Comparison of ENCODE assay signal across 19 cellular contexts in genomic region chr5:135210286-135211055, GRCh38.
A peak's percentile ranks its signal among the peaks of the same experiment; 100 is the strongest.
DNase-seq lines count a peak whose midpoint lies in the region; ATAC-seq, FAIRE-seq and TF ChIP-seq lines count a peak whose summit lies in the region.
"Had no signal": no experiment of that assay in that cellular context is flagged by ENCODE, and none has a peak within 500 bp of the region (broad histone marks: within the 10 kb centered on the region; RNA-seq: fewer than 3 reads in every experiment).

No MANE protein-coding gene starts in this region.

- no peak for FAIRE-seq in astrocyte (lab: Jason Lieb, UNC)
- FAIRE-seq: frontal cortex had no signal

- H3K27me3 Mint-ChIP-seq in H9 (ENCODE audit: low read depth) (peaks cover 19% of the 10 kb centered on the region), astrocyte (ENCODE audit: low read depth, unreplicated experiment) (peaks cover 17% of the 10 kb centered on the region)
- H3K27me3 Mint-ChIP-seq in CD4-positive, alpha-beta memory T cell: peaks cover 2 to 7% of the 10 kb centered on the region in 2 donors

- H2BK20ac ChIP-seq in H9 (ENCODE audit: low read depth, low read length, poor library complexity, severe bottlenecking): no peak overlapping the region

- H3K36me3 Mint-ChIP-seq in H9 (ENCODE audit: insufficient read depth in 1 of 3, low read depth in 3 of 3) (no peaks in the 10 kb centered on the region), astrocyte (ENCODE audit: low read depth, unreplicated experiment) (peaks cover 3% of the 10 kb centered on the region)
- H3K36me3 Mint-ChIP-seq in CD4-positive, alpha-beta memory T cell: no peaks in the 10 kb centered on the region
- H3K36me3 Mint-ChIP-seq: natural killer cell treated with Interleukin-12 subunit alpha and Interleukin-12 subunit beta and Interleukin-15 and Interleukin-18, amount 100 ng/mL, for 72 hours had no signal

- H2AK5ac ChIP-seq in H9 (ENCODE audit: insufficient read length, low read length): no peak overlapping the region

- no peak overlapping the region for H3K4ac ChIP-seq in H9 (ENCODE audit: low read depth, low read length)

- H3K27ac Mint-ChIP-seq in H9: no peak overlapping the region
- H3K27ac Mint-ChIP-seq in astrocyte (ENCODE audit: unreplicated experiment): no peak overlapping the region
- peak overlapping the region in 1 of 7 donors; percentile 54 for H3K27ac Mint-ChIP-seq in CD4-positive, alpha-beta memory T cell
- H3K27ac Mint-ChIP-seq: activated CD4-positive, alpha-beta memory T cell treated with anti-CD3 and anti-CD28 coated beads, Interleukin-2, amount 10 ng/mL, durations not matched to agents 7 days and 5 days; activated T-helper 2 cell treated with anti-CD3 and anti-CD28 coated beads, Interferon-gamma antibody, Interleukin-2, Interleukin-4, amounts not matched to agents 10 μg/mL and 5 μg/mL and 100 μg/mL, durations not matched to agents 14 hours and 24 hours and 36 hours; natural killer cell treated with Interleukin-12 subunit alpha and Interleukin-12 subunit beta and Interleukin-15 and Interleukin-18, amount 100 ng/mL, for 72 hours had no signal

- H3K56ac ChIP-seq in H9 (ENCODE audit: insufficient read length, low read depth, low read length): no peak overlapping the region

- TF ChIP-seq CTCF in H9 (conservative IDR thresholded peaks at IDR 0.05) (no peak), astrocyte (IDR thresholded peaks at IDR 0.05; ENCODE audit: insufficient read depth, low read depth, low read length) (no peak), lower leg skin (IDR thresholded peaks at IDR 0.05) (no peak), OCI-LY7 (conservative IDR thresholded peaks at IDR 0.05; ENCODE audit: low read length) (no peak)

- H3K9me2 ChIP-seq in OCI-LY7 (ENCODE audit: insufficient read depth, low read length): no peaks in the 10 kb centered on the region

- no peaks in the 10 kb centered on the region for H3K23me2 ChIP-seq in H9 (ENCODE audit: insufficient read length, low read depth, low read length, poor library complexity, severe bottlenecking)

- H3K9ac ChIP-seq in H9 (ENCODE audit: extremely low read depth, insufficient read length, low read length) (no peak overlapping the region), astrocyte (ENCODE audit: low read length) (no peak overlapping the region), skeletal muscle tissue (ENCODE audit: low read depth in 1 of 3, low read length in 3 of 3) (no peak overlapping the region)

- no peak overlapping the region for H3K18ac ChIP-seq in H9 (ENCODE audit: insufficient read length, low read depth, low read length)

- CTCF ChIA-PET in CD4-positive, alpha-beta memory T cell (lab: Charles Lee; ENCODE audit: partially characterized antibody): no interaction called here
- CTCF ChIA-PET in OCI-LY7 (lab: Charles Lee; ENCODE audit: unreplicated experiment): no interaction called here

- TF ChIP-seq POLR2A in lower leg skin (IDR thresholded peaks at IDR 0.05): no peak

- no peak overlapping the region for H2BK120ac ChIP-seq in H9 (ENCODE audit: low read depth, low read length, poor library complexity, severe bottlenecking)

- H3K27me3 ChIP-seq in H9 (ENCODE audit: insufficient read depth, low read length) (no peaks in the 10 kb centered on the region), astrocyte (ENCODE audit: insufficient read depth, low read length) (no peaks in the 10 kb centered on the region), skeletal muscle tissue (ENCODE audit: control insufficient read depth in 3 of 3, insufficient read depth in 3 of 3, low read length in 3 of 3) (no peaks in the 10 kb centered on the region)
- H3K27me3 ChIP-seq in CD4-positive, alpha-beta memory T cell (ENCODE audit: insufficient read depth, low read length): no peaks in the 10 kb centered on the region
- H3K27me3 ChIP-seq: adrenal gland had no signal

- H3K14ac ChIP-seq in H9 (ENCODE audit: insufficient read depth, low read length): no peak overlapping the region

- H4K8ac ChIP-seq in H9 (replicated peaks; ENCODE audit: insufficient read length, low read depth, low read length): no peak overlapping the region

- no peak overlapping the region for H3K23ac ChIP-seq in H9 (ENCODE audit: insufficient read length, low read depth, low read length)

- no peaks in the 10 kb centered on the region for H3K9me3 Mint-ChIP-seq in H9
- peaks cover 2% of the 10 kb centered on the region for H3K9me3 Mint-ChIP-seq in astrocyte (ENCODE audit: unreplicated experiment)
- H3K9me3 Mint-ChIP-seq in CD4-positive, alpha-beta memory T cell: no peaks in the 10 kb centered on the region
- H3K9me3 Mint-ChIP-seq: activated CD4-positive, alpha-beta memory T cell treated with anti-CD3 and anti-CD28 coated beads, Interleukin-2, amount 10 ng/mL, durations not matched to agents 7 days and 5 days; activated T-helper 2 cell treated with anti-CD3 and anti-CD28 coated beads, Interferon-gamma antibody, Interleukin-2, Interleukin-4, amounts not matched to agents 10 μg/mL and 5 μg/mL and 100 μg/mL, durations not matched to agents 14 hours and 24 hours and 36 hours; natural killer cell treated with Interleukin-12 subunit alpha and Interleukin-12 subunit beta and Interleukin-15 and Interleukin-18, amount 100 ng/mL, for 72 hours had no signal

- no peak overlapping the region for H2BK5ac ChIP-seq in H9 (ENCODE audit: insufficient read length, low read length)

- no peak overlapping the region for H3K27ac ChIP-seq in H9 (ENCODE audit: insufficient read length, low read depth, low read length)
- no peak overlapping the region for H3K27ac ChIP-seq in astrocyte (ENCODE audit: low read depth, low read length)
- peak overlapping the region; percentile 78 for H3K27ac ChIP-seq in skeletal muscle tissue (ENCODE audit: low read depth, low read length)
- no peak overlapping the region for H3K27ac ChIP-seq in CD4-positive, alpha-beta memory T cell (ENCODE audit: low read depth, low read length)
- no peak overlapping the region for H3K27ac ChIP-seq in OCI-LY7 (ENCODE audit: low read depth, low read length, poor library complexity, severe bottlenecking)
- H3K27ac ChIP-seq: adrenal gland had no signal

- H3K36me3 ChIP-seq in astrocyte (ENCODE audit: insufficient read depth, low read length): no peaks in the 10 kb centered on the region
- no peaks in the 10 kb centered on the region for H3K36me3 ChIP-seq in skeletal muscle tissue (ENCODE audit: control insufficient read depth in 3 of 3, insufficient read depth in 3 of 3, low read length in 3 of 3)
- H3K36me3 ChIP-seq in CD4-positive, alpha-beta memory T cell (ENCODE audit: insufficient read depth, low read length): no peaks in the 10 kb centered on the region
- H3K36me3 ChIP-seq in OCI-LY7 (ENCODE audit: insufficient read depth, low read length): no peaks in the 10 kb centered on the region
- H3K36me3 ChIP-seq: adrenal gland had no signal

- no TSS peak for BruUV-seq in OCI-LY7 (replicated peaks; lab: Mats Ljungman, UMichigan)

- no peak for ATAC-seq in GM21515 (IDR thresholded peaks at IDR 0.05; ENCODE audit: unreplicated experiment)
- ATAC-seq: natural killer cell treated with Interleukin-12 subunit alpha and Interleukin-12 subunit beta and Interleukin-15 and Interleukin-18, amount 100 ng/mL, for 72 hours had no signal

- H4K20me1 ChIP-seq in H9 (ENCODE audit: control insufficient read depth, insufficient read depth, insufficient read length) (no peaks in the 10 kb centered on the region), astrocyte (ENCODE audit: insufficient read depth, low read length) (no peaks in the 10 kb centered on the region), OCI-LY7 (ENCODE audit: insufficient read depth, low read length) (no peaks in the 10 kb centered on the region)

- H3K79me2 ChIP-seq in H9 (ENCODE audit: insufficient read depth, low read length): no peaks in the 10 kb centered on the region
- H3K79me2 ChIP-seq in astrocyte (ENCODE audit: insufficient read depth, low read length): no peaks in the 10 kb centered on the region
- H3K79me2 ChIP-seq in OCI-LY7 (ENCODE audit: insufficient read depth, low read depth, low read length): no peaks in the 10 kb centered on the region

- no peak overlapping the region for H2BK12ac ChIP-seq in H9 (ENCODE audit: insufficient read length, low read depth, low read length)

- H3K4me1 ChIP-seq in H9 (ENCODE audit: insufficient read depth, low read length): no peaks in the 10 kb centered on the region; the same call in 1 of the 2 replicates
- H3K4me1 ChIP-seq in astrocyte (ENCODE audit: insufficient read depth, low read length): peaks cover 34% of the 10 kb centered on the region
- H3K4me1 ChIP-seq in skeletal muscle tissue (ENCODE audit: control insufficient read depth in 3 of 3, insufficient read depth in 3 of 3, low read length in 3 of 3): peaks cover 44 to 61% (median 60%) of the 10 kb centered on the region in 3 donors
- no peaks in the 10 kb centered on the region for H3K4me1 ChIP-seq in CD4-positive, alpha-beta memory T cell (ENCODE audit: insufficient read depth, low read length)
- no peaks in the 10 kb centered on the region for H3K4me1 ChIP-seq in OCI-LY7 (ENCODE audit: insufficient read depth, low read length, poor library complexity, severe bottlenecking)
- H3K4me1 ChIP-seq: Caco-2 had no signal

- H3K9me3 ChIP-seq in H9 (ENCODE audit: control insufficient read depth, low read depth, low read length): no peaks in the 10 kb centered on the region
- no peaks in the 10 kb centered on the region for H3K9me3 ChIP-seq in astrocyte (ENCODE audit: insufficient read depth, low read depth, low read length)
- no peaks in the 10 kb centered on the region for H3K9me3 ChIP-seq in skeletal muscle tissue (ENCODE audit: control insufficient read depth in 3 of 3, low read length in 3 of 3)
- no peaks in the 10 kb centered on the region for H3K9me3 ChIP-seq in CD4-positive, alpha-beta memory T cell (ENCODE audit: control insufficient read depth in 1 of 2, low read length in 2 of 2)
- no peaks in the 10 kb centered on the region for H3K9me3 ChIP-seq in OCI-LY7 (ENCODE audit: low read length)
- H3K9me3 ChIP-seq: adrenal gland, Caco-2 had no signal

- H3K4me1 Mint-ChIP-seq in H9: peaks cover 23 to 27% of the 10 kb centered on the region in 2 experiments
- peaks cover 13% of the 10 kb centered on the region for H3K4me1 Mint-ChIP-seq in astrocyte (ENCODE audit: low read depth, unreplicated experiment)
- H3K4me1 Mint-ChIP-seq in CD4-positive, alpha-beta memory T cell: peaks cover 0 to 1% (median 0%) of the 10 kb centered on the region in 4 donors
- H3K4me1 Mint-ChIP-seq: activated CD4-positive, alpha-beta memory T cell treated with anti-CD3 and anti-CD28 coated beads, Interleukin-2, amount 10 ng/mL, durations not matched to agents 7 days and 5 days had no signal

- no peak overlapping the region for H3K4me3 Mint-ChIP-seq in H9
- peak overlapping the region; percentile 57 for H3K4me3 Mint-ChIP-seq in astrocyte (ENCODE audit: unreplicated experiment)
- H3K4me3 Mint-ChIP-seq in CD4-positive, alpha-beta memory T cell: no peak overlapping the region
- H3K4me3 Mint-ChIP-seq: activated CD4-positive, alpha-beta memory T cell treated with anti-CD3 and anti-CD28 coated beads, Interleukin-2, amount 10 ng/mL, durations not matched to agents 7 days and 5 days; natural killer cell treated with Interleukin-12 subunit alpha and Interleukin-12 subunit beta and Interleukin-15 and Interleukin-18, amount 100 ng/mL, for 72 hours had no signal

- no CpG with 5 or more reads among the region's 10 CpGs for WGBS in H9 (ENCODE audit: extremely low coverage, insufficient read length, low lambda C conversion rate)
- 89 to 96% methylated on average over 10 of the region's 10 CpGs for WGBS in lower leg skin, 2 donors

- H2AFZ ChIP-seq in H9 (ENCODE audit: low read length) (no peak overlapping the region), astrocyte (ENCODE audit: low read depth, low read length) (no peak overlapping the region), OCI-LY7 (ENCODE audit: low read length) (no peak overlapping the region)

- POLR2A ChIA-PET in CD4-positive, alpha-beta memory T cell (lab: Charles Lee; ENCODE audit: partially characterized antibody): no interaction called here
- POLR2A ChIA-PET in OCI-LY7 (lab: Charles Lee): interaction anchor here (0.6 to 1.0 kb wide), 4 partner anchors 9 to 292 kb away, joined by 3 to 6 read pairs (median 4); no protein-coding TSS in a partner anchor

- H3K4me3 ChIP-seq in astrocyte (ENCODE audit: insufficient read depth, low read depth, low read length): no peak overlapping the region
- no peak overlapping the region for H3K4me3 ChIP-seq in lower leg skin (ENCODE audit: low read depth, poor library complexity, severe bottlenecking)
- H3K4me3 ChIP-seq in skeletal muscle tissue (ENCODE audit: low read length in 3 of 3): no peak overlapping the region
- H3K4me3 ChIP-seq in CD4-positive, alpha-beta memory T cell (ENCODE audit: low read length in 2 of 2): no peak overlapping the region
- no peak overlapping the region for H3K4me3 ChIP-seq in OCI-LY7 (ENCODE audit: low read depth, low read length, poor library complexity, severe bottlenecking)
- H3K4me3 ChIP-seq: adrenal gland had no signal

- DNase-seq in H9: peak; percentile 9
- peak; percentile 77 for DNase-seq in astrocyte (ENCODE audit: low read depth)
- DNase-seq in lower leg skin (ENCODE audit: low spot score in 2 of 2): peak; percentile 1 to 46
- no peak for DNase-seq in hippocampal formation (lab: John Stamatoyannopoulos, UW)
- DNase-seq in CD4-positive, alpha-beta memory T cell: no peak
- no peak for DNase-seq in OCI-LY7 (ENCODE audit: low spot score)
- DNase-seq: activated CD4-positive, alpha-beta memory T cell treated with anti-CD3 and anti-CD28 coated beads, Interleukin-2, amount 10 ng/mL, durations not matched to agents 7 days and 5 days; cerebellar nuclear complex; NCI-H1930; NCI-H446 treated with DMSO at 0.1 percent for 48 hours; SHP77 treated with DMSO at 0.1 percent for 48 hours; substantia nigra had no signal

- no peaks in the 10 kb centered on the region for H3K79me1 ChIP-seq in H9 (ENCODE audit: insufficient read depth, low read depth, low read length, poor library complexity, severe bottlenecking)

- no peak overlapping the region for H4K5ac ChIP-seq in H9 (ENCODE audit: insufficient read length, low read depth, low read length)

- H2BK15ac ChIP-seq in H9 (ENCODE audit: low read depth, low read length): no peak overlapping the region

- H3K4me2 ChIP-seq in H9 (ENCODE audit: insufficient read depth, insufficient read length, low read length) (no peak overlapping the region), astrocyte (ENCODE audit: low read length) (peak overlapping the region; percentile 82), OCI-LY7 (ENCODE audit: low read length) (no peak overlapping the region)

- no peak overlapping the region for H3T11ph ChIP-seq in H9 (ENCODE audit: low read length)

- no peak overlapping the region for H4K91ac ChIP-seq in H9 (ENCODE audit: insufficient read length, low read depth, low read length)

- intact Hi-C loops in lower leg skin (cut with DNase I; ENCODE audit: low total_unique reads) (no loop called here), OCI-LY7 (cut with micrococcal nuclease; ENCODE audit: unreplicated experiment) (no loop called here)
- intact Hi-C loops in CD4-positive, alpha-beta memory T cell (cut with micrococcal nuclease): no loop called here

Comparison
In these comparisons a context has a peak if more than half of its experiments do, and no peak if none do; other contexts are left out.
1. DNase-seq: peak in H9 (single experiment), astrocyte (single experiment) and lower leg skin (2 of 2); none in hippocampal formation (0 of 2), CD4-positive, alpha-beta memory T cell (0 of 5) and OCI-LY7 (single experiment).